2 cellular contexts compared by ENCODE assay signal in the genomic region with DNA sequence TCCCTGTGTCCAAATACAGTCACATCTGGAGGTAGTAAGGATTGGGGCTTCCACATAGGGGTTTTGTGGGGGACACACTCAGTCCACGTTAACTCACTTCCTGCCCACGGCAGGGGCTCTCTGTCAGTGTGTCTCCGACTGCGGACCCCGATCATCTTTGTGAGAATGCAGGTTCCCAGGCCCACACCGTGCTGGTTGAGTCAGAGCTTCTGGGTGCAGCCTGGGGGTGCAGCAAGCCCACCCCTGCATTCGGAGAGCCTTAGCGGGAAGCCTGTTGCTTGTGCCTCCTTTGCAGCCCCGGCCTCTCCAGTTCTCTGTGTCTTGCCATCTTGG.
TF ChIP-seq lines count a peak whose summit lies in the region.

No MANE protein-coding gene starts in this region.

TF ChIP-seq in HEK293, 187 proteins besides CTCF, POLR2A, EP300 and RAD21:
- TF ChIP-seq, protein P1, sequence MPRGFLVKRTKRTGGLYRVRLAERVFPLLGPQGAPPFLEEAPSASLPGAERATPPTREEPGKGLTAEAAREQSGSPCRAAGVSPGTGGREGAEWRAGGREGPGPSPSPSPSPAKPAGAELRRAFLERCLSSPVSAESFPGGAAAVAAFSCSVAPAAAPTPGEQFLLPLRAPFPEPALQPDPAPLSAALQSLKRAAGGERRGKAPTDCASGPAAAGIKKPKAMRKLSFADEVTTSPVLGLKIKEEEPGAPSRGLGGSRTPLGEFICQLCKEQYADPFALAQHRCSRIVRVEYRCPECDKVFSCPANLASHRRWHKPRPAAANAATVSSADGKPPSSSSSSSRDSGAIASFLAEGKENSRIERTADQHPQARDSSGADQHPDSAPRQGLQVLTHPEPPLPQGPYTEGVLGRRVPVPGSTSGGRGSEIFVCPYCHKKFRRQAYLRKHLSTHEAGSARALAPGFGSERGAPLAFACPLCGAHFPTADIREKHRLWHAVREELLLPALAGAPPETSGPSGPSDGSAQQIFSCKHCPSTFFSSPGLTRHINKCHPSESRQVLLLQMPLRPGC (tag by site-specific recombination; IDR thresholded peaks at IDR 0.05): no peak
- TF ChIP-seq SCRT2 (tag by site-specific recombination; IDR thresholded peaks at IDR 0.05): 0 out of 2 replicates have a peak, but pooled peaks have one; percentile 14
- TF ChIP-seq ZNF214 (tag by site-specific recombination; IDR thresholded peaks at IDR 0.05; ENCODE audit: borderline replicate concordance): no peak

TF ChIP-seq in GM12878, 131 proteins besides CTCF, POLR2A, EP300 and RAD21 (continued from another document):
- TF ChIP-seq, protein P2, sequence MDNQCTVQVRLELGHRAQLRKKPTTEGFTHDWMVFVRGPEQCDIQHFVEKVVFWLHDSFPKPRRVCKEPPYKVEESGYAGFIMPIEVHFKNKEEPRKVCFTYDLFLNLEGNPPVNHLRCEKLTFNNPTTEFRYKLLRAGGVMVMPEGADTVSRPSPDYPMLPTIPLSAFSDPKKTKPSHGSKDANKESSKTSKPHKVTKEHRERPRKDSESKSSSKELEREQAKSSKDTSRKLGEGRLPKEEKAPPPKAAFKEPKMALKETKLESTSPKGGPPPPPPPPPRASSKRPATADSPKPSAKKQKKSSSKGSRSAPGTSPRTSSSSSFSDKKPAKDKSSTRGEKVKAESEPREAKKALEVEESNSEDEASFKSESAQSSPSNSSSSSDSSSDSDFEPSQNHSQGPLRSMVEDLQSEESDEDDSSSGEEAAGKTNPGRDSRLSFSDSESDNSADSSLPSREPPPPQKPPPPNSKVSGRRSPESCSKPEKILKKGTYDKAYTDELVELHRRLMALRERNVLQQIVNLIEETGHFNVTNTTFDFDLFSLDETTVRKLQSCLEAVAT (IDR thresholded peaks at IDR 0.05): 0 out of 2 replicates have a peak, but pooled peaks have one; percentile 39
- no peak for TF ChIP-seq SMAD1 (IDR thresholded peaks at IDR 0.05; ENCODE audit: low read depth, partially characterized antibody)
- TF ChIP-seq JUNB (IDR thresholded peaks at IDR 0.05): no peak
